In genomic region chr1:210464519-210465039, GRCh38 we compare ENCODE assay signal across 12 cellular contexts.
DNase-seq lines count a peak whose midpoint lies in the region; ATAC-seq, FAIRE-seq and TF ChIP-seq lines count a peak whose summit lies in the region.
"Had no signal": no experiment of that assay in that cellular context is flagged by ENCODE, and none has a peak within 500 bp of the region (broad histone marks: within the 10 kb centered on the region; RNA-seq: fewer than 3 reads in every experiment).

No MANE protein-coding gene starts in this region.

- H3K4me1 ChIP-seq in adrenal gland (replicated peaks in 1 of 2), result no peaks in the 10 kb centered on the region
- no peaks in the 10 kb centered on the region for H3K4me1 ChIP-seq in upper lobe of right lung
- peaks cover 4% of the 10 kb centered on the region for H3K4me1 ChIP-seq in mesenchymal stem cell (ENCODE audit: control insufficient read depth, insufficient read depth, low read depth, low read length)

- H3K9me3 Mint-ChIP-seq in activated naive CD4-positive, alpha-beta T cell treated with anti-CD3 and anti-CD28 coated beads, Interleukin-2, amount 50 U/mL, for 72 hours, result no peaks in the 10 kb centered on the region
- H3K9me3 Mint-ChIP-seq: central memory CD8-positive, alpha-beta T cell had no signal

- H2BK15ac ChIP-seq in mesenchymal stem cell (ENCODE audit: low read depth, poor library complexity, severe bottlenecking), result no peak overlapping the region

- H3K36me3 ChIP-seq in adrenal gland (replicated peaks in 1 of 2) (no peaks in the 10 kb centered on the region), upper lobe of right lung (no peaks in the 10 kb centered on the region), mesenchymal stem cell (ENCODE audit: control insufficient read depth in 1 of 2, insufficient read depth in 2 of 2, low read depth in 1 of 2, low read length in 2 of 2) (no peaks in the 10 kb centered on the region)

- no peak overlapping the region for H2AFZ ChIP-seq in mesenchymal stem cell (ENCODE audit: low read depth, low read length)

- FAIRE-seq in frontal cortex (lab: Jason Lieb, UNC), result no peak
- FAIRE-seq: TTC549 had no signal

- DNase-seq in activated naive CD4-positive, alpha-beta T cell treated with anti-CD3 and anti-CD28 coated beads, Interleukin-2, amount 50 U/mL, for 72 hours (ENCODE audit: low spot score in 2 of 2), result peak in 1 of 2 donors; percentile 29
- no peak for DNase-seq in activated naive CD4-positive, alpha-beta T cell treated with anti-CD3 and anti-CD28 coated beads, Interleukin-2, amount 50 U/mL, for 16 hours
- DNase-seq in NCI-H1092 treated with DMSO at 0.1 percent for 48 hours (lab: John Stamatoyannopoulos, UW), result peak; percentile 86
- DNase-seq in adrenal gland, result peak in 6 of 7 donors; percentile 35 to 54 (median 46)
- peak; percentile 84 for DNase-seq in upper lobe of right lung
- DNase-seq in frontal cortex (ENCODE audit: low spot score in 2 of 2), result no peak
- no peak for DNase-seq in mesenchymal stem cell
- DNase-seq in UCSD-AML1 (lab: John Stamatoyannopoulos, UW; ENCODE audit: unreplicated experiment), result no peak
- DNase-seq: posterior cingulate gyrus had no signal

- H3K79me1 ChIP-seq in mesenchymal stem cell (replicated peaks; ENCODE audit: low read length, poor library complexity, severe bottlenecking), result peaks cover 2% of the 10 kb centered on the region

- H2BK12ac ChIP-seq in mesenchymal stem cell (ENCODE audit: low read length in 2 of 2), result no peak overlapping the region

- no peak overlapping the region for H3K18ac ChIP-seq in mesenchymal stem cell (ENCODE audit: low read depth in 1 of 2, low read length in 2 of 2)

- H3K9ac ChIP-seq in mesenchymal stem cell (ENCODE audit: low read length), result no peak overlapping the region

- H4K8ac ChIP-seq in mesenchymal stem cell (ENCODE audit: low read length), result no peak overlapping the region

- peaks cover 0 to 16% of the 10 kb centered on the region in 2 donors for H3K36me3 Mint-ChIP-seq in activated naive CD4-positive, alpha-beta T cell treated with anti-CD3 and anti-CD28 coated beads, Interleukin-2, amount 50 U/mL, for 72 hours

- no peak overlapping the region for H2AK5ac ChIP-seq in mesenchymal stem cell (ENCODE audit: low read length, severe bottlenecking)

- H3K23ac ChIP-seq in mesenchymal stem cell (ENCODE audit: low read length in 2 of 2), result no peak overlapping the region

- no peak overlapping the region for H3K4me2 ChIP-seq in mesenchymal stem cell (ENCODE audit: low read length, poor library complexity, severe bottlenecking)

- no peaks in the 10 kb centered on the region for H3K27me3 ChIP-seq in adrenal gland
- H3K27me3 ChIP-seq in upper lobe of right lung, result no peaks in the 10 kb centered on the region
- no peaks in the 10 kb centered on the region for H3K27me3 ChIP-seq in mesenchymal stem cell (ENCODE audit: control insufficient read depth in 1 of 2, insufficient read depth in 1 of 2, low read length in 2 of 2)

- peak overlapping the region; percentile 7 to 40 for H3K27ac Mint-ChIP-seq in activated naive CD4-positive, alpha-beta T cell treated with anti-CD3 and anti-CD28 coated beads, Interleukin-2, amount 50 U/mL, for 72 hours

- peak; percentile 96 to 97 for ATAC-seq in activated naive CD4-positive, alpha-beta T cell treated with anti-CD3 and anti-CD28 coated beads, Interleukin-2, amount 50 U/mL, for 72 hours
- ATAC-seq in upper lobe of right lung, result peak; percentile 95

- H3K9me3 ChIP-seq in adrenal gland (replicated peaks in 1 of 3), result no peaks in the 10 kb centered on the region
- no peaks in the 10 kb centered on the region for H3K9me3 ChIP-seq in upper lobe of right lung
- no peaks in the 10 kb centered on the region for H3K9me3 ChIP-seq in mesenchymal stem cell (ENCODE audit: control insufficient read depth, low read length)

- no peak overlapping the region for H3K14ac ChIP-seq in mesenchymal stem cell (ENCODE audit: low read length in 2 of 2)

- H3K4me3 ChIP-seq in adrenal gland, result no peak overlapping the region
- H3K4me3 ChIP-seq in upper lobe of right lung, result no peak overlapping the region
- H3K4me3 ChIP-seq in mesenchymal stem cell (ENCODE audit: insufficient read depth in 1 of 2, low read depth in 1 of 2, low read length in 2 of 2), result no peak overlapping the region

- 74 to 82% (median 81%) methylated on average over 11 of the region's 11 CpGs for WGBS in adrenal gland, 4 donors
- WGBS in mesenchymal stem cell, result 90% methylated on average over 10 of the region's 11 CpGs

- no peak for TF ChIP-seq POLR2A in adrenal gland (IDR thresholded peaks at IDR 0.05)

- no peak overlapping the region for H2BK5ac ChIP-seq in mesenchymal stem cell (ENCODE audit: low read depth, low read length, poor library complexity, severe bottlenecking)

- TF ChIP-seq CTCF in adrenal gland (IDR thresholded peaks at IDR 0.05) (no peak), upper lobe of right lung (IDR thresholded peaks at IDR 0.05) (no peak)

- no peak overlapping the region for H3K4ac ChIP-seq in mesenchymal stem cell (ENCODE audit: low read depth in 1 of 2, low read length in 2 of 2)

- no peak overlapping the region for H4K91ac ChIP-seq in mesenchymal stem cell (ENCODE audit: low read length)

- H3K27ac ChIP-seq in adrenal gland (no peak overlapping the region), upper lobe of right lung (no peak overlapping the region), mesenchymal stem cell (ENCODE audit: low read length, poor library complexity, severe bottlenecking) (no peak overlapping the region)
- H3K27ac ChIP-seq: C4-2B had no signal

- no peak overlapping the region for H2BK120ac ChIP-seq in mesenchymal stem cell (ENCODE audit: low read depth, low read length)

- intact Hi-C loops in adrenal gland (cut with DNase I) (no loop called here), upper lobe of right lung (cut with DNase I) (no loop called here)

Comparison
In these comparisons a context has a peak if more than half of its experiments do, and no peak if none do; other contexts are left out.
1. DNase-seq: peak in NCI-H1092 treated with DMSO at 0.1 percent for 48 hours (single experiment), adrenal gland (6 of 7) and upper lobe of right lung (single experiment); none in activated naive CD4-positive, alpha-beta T cell treated with anti-CD3 and anti-CD28 coated beads, Interleukin-2, amount 50 U/mL, for 16 hours (single experiment), frontal cortex (0 of 2), mesenchymal stem cell (single experiment) and UCSD-AML1 (single experiment).